Comparison of ENCODE assay signal across 31 cellular contexts in the genomic region with DNA sequence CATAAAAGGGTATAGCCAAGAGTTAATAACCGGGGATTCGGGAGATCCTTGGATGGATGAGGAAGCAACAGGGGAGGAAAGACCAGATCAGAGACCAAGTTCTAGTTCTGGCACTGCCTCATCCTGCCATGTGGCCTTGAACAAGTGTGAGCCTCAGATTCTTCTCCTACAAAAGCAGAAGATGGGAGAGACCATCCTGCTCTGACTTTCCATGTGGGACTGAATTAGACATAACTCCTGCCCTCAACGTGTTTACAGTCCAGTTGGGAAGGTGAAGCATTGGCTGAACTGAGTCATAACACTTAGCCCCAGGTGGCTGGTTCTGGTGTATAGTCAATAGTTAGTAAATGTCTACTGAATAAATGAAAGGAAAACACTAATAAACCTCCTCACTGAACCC. TPM values are rescaled to one million over a fixed set of nuclear protein-coding genes. Genes with fewer than 3 reads are reported as not detected.
"Had no signal": no experiment of that assay in that cellular context is flagged by ENCODE, and none has a peak within 500 bp of the region (broad histone marks: within the 10 kb centered on the region; RNA-seq: fewer than 3 reads in every experiment).

No MANE protein-coding gene starts in this region.

- H3K27me3 Mint-ChIP-seq: activated B cell treated with CpG ODN at 0.5 μM for 24 hours; activated CD8-positive, alpha-beta T cell treated with anti-CD3 and anti-CD28 coated beads for 36 hours; activated naive CD8-positive, alpha-beta T cell had no signal

- H3K4me3 ChIP-seq: body of pancreas, esophagus squamous epithelium, gastroesophageal sphincter, heart right ventricle had no signal

- H3K4me1 Mint-ChIP-seq: activated T-helper 17 cell treated with anti-CD3 and anti-CD28 coated beads, Interleukin-2, amount 50 U/mL, for 72 hours had no signal

- DNase-seq: activated B cell treated with CpG ODN at 0.5 μM for 24 hours; activated CD4-positive, alpha-beta T cell treated with anti-CD3 and anti-CD28 coated beads for 48 hours; activated CD4-positive, alpha-beta T cell treated with anti-CD3 and anti-CD28 coated beads, Interleukin-2, amount 50 U/mL, for 1 hour; activated CD4-positive, alpha-beta T cell treated with anti-CD3 and anti-CD28 coated beads, Interleukin-2, amount 50 U/mL, for 48 hours; activated CD8-positive, alpha-beta memory T cell treated with anti-CD3 and anti-CD28 coated beads for 24 hours; activated CD8-positive, alpha-beta T cell treated with anti-CD3 and anti-CD28 coated beads for 36 hours; activated effector memory CD4-positive, alpha-beta T cell treated with Interleukin-2 at 50 U/mL for 16 hours; activated gamma-delta T cell treated with Interleukin-2 at 50 U/mL for 16 hours; activated naive CD4-positive, alpha-beta T cell treated with anti-CD3 and anti-CD28 coated beads, Interleukin-2, amount 50 U/mL, for 16 hours; activated naive CD4-positive, alpha-beta T cell treated with Interleukin-2 at 50 U/mL for 16 hours; activated T-cell treated with anti-CD3 and anti-CD28 coated beads, Interleukin-2, amount 50 U/mL, for 4 hours; amniotic stem cell; anterior cingulate cortex; body of pancreas; caudate nucleus; cortex of kidney; dermis blood vessel endothelial cell; effector CD4-positive, alpha-beta T cell; effector memory CD8-positive, alpha-beta T cell; esophagus squamous epithelium; foreskin melanocyte; heart right ventricle; T1000; WERI-Rb-1 had no signal

- H3K4me3 Mint-ChIP-seq: activated B cell treated with CpG ODN at 0.5 μM for 24 hours; activated CD8-positive, alpha-beta T cell treated with anti-CD3 and anti-CD28 coated beads for 36 hours; activated naive CD8-positive, alpha-beta T cell; activated T-cell treated with anti-CD3 and anti-CD28 coated beads, Interleukin-2, amount 50 U/mL, for 4 hours; activated T-helper 17 cell treated with anti-CD3 and anti-CD28 coated beads, Interleukin-2, amount 50 U/mL, for 72 hours; effector memory CD8-positive, alpha-beta T cell; T-helper 1 cell treated with Interleukin-12 subunit alpha and Interleukin-12 subunit beta and Interleukin-4 antibody, amounts not matched to agents 30 μg/mL and 1 μg/mL, for 36 hours had no signal

- ATAC-seq: activated CD4-positive, CD25-positive, alpha-beta regulatory T cell treated with anti-CD3 and anti-CD28 coated beads, Interleukin-2, amount 50 U/mL, for 24 hours; activated CD8-positive, alpha-beta T cell treated with anti-CD3 and anti-CD28 coated beads for 36 hours; activated T-cell treated with anti-CD3 and anti-CD28 coated beads, Interleukin-2, amount 50 U/mL, for 4 hours; activated T-helper 17 cell treated with anti-CD3 and anti-CD28 coated beads, Interleukin-2, amount 50 U/mL, for 72 hours; body of pancreas; effector memory CD8-positive, alpha-beta T cell; gastroesophageal sphincter; heart right ventricle had no signal

- H3K9me3 Mint-ChIP-seq: activated B cell treated with CpG ODN at 0.5 μM for 24 hours; activated CD8-positive, alpha-beta T cell treated with anti-CD3 and anti-CD28 coated beads for 36 hours; activated T-cell treated with anti-CD3 and anti-CD28 coated beads, Interleukin-2, amount 50 U/mL, for 4 hours; activated T-helper 17 cell treated with anti-CD3 and anti-CD28 coated beads, Interleukin-2, amount 50 U/mL, for 72 hours; effector memory CD8-positive, alpha-beta T cell; T-helper 1 cell treated with Interleukin-12 subunit alpha and Interleukin-12 subunit beta and Interleukin-4 antibody, amounts not matched to agents 30 μg/mL and 1 μg/mL, for 36 hours had no signal

- H3K27ac Mint-ChIP-seq: activated B cell treated with CpG ODN at 0.5 μM for 24 hours; activated CD8-positive, alpha-beta T cell treated with anti-CD3 and anti-CD28 coated beads for 36 hours; activated naive CD8-positive, alpha-beta T cell; activated T-helper 17 cell treated with anti-CD3 and anti-CD28 coated beads, Interleukin-2, amount 50 U/mL, for 72 hours; effector memory CD8-positive, alpha-beta T cell; T-helper 1 cell treated with Interleukin-12 subunit alpha and Interleukin-12 subunit beta and Interleukin-4 antibody, amounts not matched to agents 30 μg/mL and 1 μg/mL, for 36 hours had no signal

- H3K36me3 Mint-ChIP-seq: activated naive CD8-positive, alpha-beta T cell had no signal

- FAIRE-seq: colon had no signal

RNA-seq across cellular contexts. Expression of a gene that starts 12.1 kb away (rescaled TPM):
- polyA plus RNA-seq: fibroblast of lung had no signal
